24 cellular contexts compared by ENCODE assay signal in the genomic region with DNA sequence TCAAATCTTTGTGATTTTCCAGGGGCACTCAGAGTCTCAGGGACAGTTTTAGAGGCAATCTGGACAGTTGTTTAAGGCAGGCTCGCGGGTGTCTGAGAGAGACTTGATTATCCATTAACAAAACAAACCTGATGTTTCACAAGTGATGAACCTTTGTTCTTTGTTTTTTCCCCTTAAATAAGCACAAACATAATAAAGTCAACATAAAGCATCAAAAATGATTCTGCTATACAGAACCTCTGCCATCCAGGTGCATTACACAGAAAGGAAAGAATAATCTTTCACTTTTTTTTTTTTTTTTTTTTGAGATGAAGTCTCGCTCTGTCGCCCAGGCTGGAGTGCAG.
"Had no signal": no experiment of that assay in that cellular context is flagged by ENCODE, and none has a peak within 500 bp of the region (broad histone marks: within the 10 kb centered on the region; RNA-seq: fewer than 3 reads in every experiment).

No MANE protein-coding gene starts in this region.

- H3K9me3 ChIP-seq: adrenal gland, esophagus squamous epithelium, gastrocnemius medialis, left lung, stomach, transverse colon, uterus had no signal

- H3K4me3 Mint-ChIP-seq: activated B cell treated with CpG ODN at 0.5 μM for 24 hours; activated CD4-positive, alpha-beta T cell treated with anti-CD3 and anti-CD28 coated beads for 36 hours; activated naive CD8-positive, alpha-beta T cell; activated T-cell treated with anti-CD3 and anti-CD28 coated beads, Interleukin-2, amount 50 U/mL, for 4 hours; effector memory CD8-positive, alpha-beta T cell; stimulated activated memory B cell treated with anti-CD40 and anti-IgM and Interleukin-4, amounts not matched to agents 10 μg/mL and 1 μg/mL and 100 μg/mL, for 72 hours had no signal

- H3K36me3 ChIP-seq: adrenal gland, esophagus squamous epithelium, gastrocnemius medialis, left lung, stomach, transverse colon, uterus had no signal

- H3K9me3 Mint-ChIP-seq: activated B cell treated with CpG ODN at 0.5 μM for 24 hours; activated T-cell treated with anti-CD3 and anti-CD28 coated beads, Interleukin-2, amount 50 U/mL, for 4 hours; activated T-helper 2 cell treated with anti-CD3 and anti-CD28 coated beads, Interferon-gamma antibody, Interleukin-2, Interleukin-4, amounts not matched to agents 10 μg/mL and 5 μg/mL and 100 μg/mL, durations not matched to agents 14 hours and 24 hours and 36 hours; effector memory CD8-positive, alpha-beta T cell; stimulated activated memory B cell treated with anti-CD40 and anti-IgM and Interleukin-4, amounts not matched to agents 10 μg/mL and 1 μg/mL and 100 μg/mL, for 72 hours had no signal

- H3K4me3 ChIP-seq: adrenal gland, dorsolateral prefrontal cortex, esophagus squamous epithelium, gastrocnemius medialis, left lung, smooth muscle cell, stomach, transverse colon, uterus had no signal

- H3K4me1 ChIP-seq: adrenal gland, esophagus squamous epithelium, gastrocnemius medialis, uterus had no signal

- H3K36me3 Mint-ChIP-seq: activated naive CD8-positive, alpha-beta T cell had no signal

- H3K27me3 Mint-ChIP-seq: activated B cell treated with CpG ODN at 0.5 μM for 24 hours; activated naive CD8-positive, alpha-beta T cell; effector memory CD8-positive, alpha-beta T cell; stimulated activated memory B cell treated with anti-CD40 and anti-IgM and Interleukin-4, amounts not matched to agents 10 μg/mL and 1 μg/mL and 100 μg/mL, for 72 hours had no signal

- H3K27ac ChIP-seq: adrenal gland, esophagus squamous epithelium, gastrocnemius medialis, transverse colon, uterus had no signal

- H3K27ac Mint-ChIP-seq: activated B cell treated with CpG ODN at 0.5 μM for 24 hours; activated CD4-positive, alpha-beta T cell treated with anti-CD3 and anti-CD28 coated beads for 36 hours; activated naive CD8-positive, alpha-beta T cell; activated T-helper 2 cell treated with anti-CD3 and anti-CD28 coated beads, Interferon-gamma antibody, Interleukin-2, Interleukin-4, amounts not matched to agents 10 μg/mL and 5 μg/mL and 100 μg/mL, durations not matched to agents 14 hours and 24 hours and 36 hours; stimulated activated memory B cell treated with anti-CD40 and anti-IgM and Interleukin-4, amounts not matched to agents 10 μg/mL and 1 μg/mL and 100 μg/mL, for 72 hours had no signal

- ATAC-seq: activated T-cell treated with anti-CD3 and anti-CD28 coated beads, Interleukin-2, amount 50 U/mL, for 4 hours; effector memory CD8-positive, alpha-beta T cell; gastrocnemius medialis; stimulated activated memory B cell treated with anti-CD40 and anti-IgM and Interleukin-4, amounts not matched to agents 10 μg/mL and 1 μg/mL and 100 μg/mL, for 72 hours had no signal

- H3K27me3 ChIP-seq: adrenal gland, dorsolateral prefrontal cortex, esophagus squamous epithelium, gastrocnemius medialis, left lung, stomach, transverse colon, uterus had no signal

- DNase-seq: activated B cell treated with CpG ODN at 0.5 μM for 24 hours; activated CD4-positive, alpha-beta T cell treated with anti-CD3 and anti-CD28 coated beads for 36 hours; activated CD4-positive, alpha-beta T cell treated with anti-CD3 and anti-CD28 coated beads, Interleukin-2, amount 50 U/mL, for 4 hours; activated CD8-positive, alpha-beta memory T cell treated with anti-CD3 and anti-CD28 coated beads, Interleukin-2, amount 50 U/mL, for 48 hours; activated naive CD4-positive, alpha-beta T cell; activated T-cell treated with anti-CD3 and anti-CD28 coated beads, Interleukin-2, amount 50 U/mL, for 4 hours; adrenal gland; central memory CD4-positive, alpha-beta T cell; dorsolateral prefrontal cortex; effector memory CD8-positive, alpha-beta T cell; esophagus squamous epithelium; gastrocnemius medialis; kidney; occipital lobe; stimulated activated CD4-positive, alpha-beta T cell treated with anti-CD3 and anti-CD28 coated beads, Interleukin-15, amount 100 ng/mL, for 24 hours; stomach; T-helper 9 cell; transverse colon; uterus had no signal
